Comparison of ENCODE assay signal across 20 cellular contexts in genomic region chr2:126720031-126720368, GRCh38.
DNase-seq lines count a peak whose midpoint lies in the region; ATAC-seq, FAIRE-seq and TF ChIP-seq lines count a peak whose summit lies in the region.
"Had no signal": no experiment of that assay in that cellular context is flagged by ENCODE, and none has a peak within 500 bp of the region (broad histone marks: within the 10 kb centered on the region; RNA-seq: fewer than 3 reads in every experiment).

No MANE protein-coding gene starts in this region.

- no peak overlapping the region for H3K9ac ChIP-seq in BLaER1 treated with 17β-estradiol and CSF1 and Interleukin-3, amounts not matched to agents 10 nM and 100 nM
- no peak overlapping the region for H3K9ac ChIP-seq in MM.1S (ENCODE audit: low read length)

- 59 to 79% (median 68%) methylated on average over 4 of the region's 4 CpGs for whole genome bisulfite sequencing in heart left ventricle, 4 donors

- no peaks in the 10 kb centered on the region for H3F3A ChIP-seq in MM.1S (ENCODE audit: insufficient read depth, low read length)

- H3K9me3 ChIP-seq in BLaER1 treated with 17β-estradiol and CSF1 and Interleukin-3, amounts not matched to agents 10 nM and 100 nM (replicated peaks in 1 of 11): peaks cover 6 to 18% (median 7%) of the 10 kb centered on the region in 11 experiments
- no peaks in the 10 kb centered on the region for H3K9me3 ChIP-seq in MM.1S (replicated peaks; ENCODE audit: insufficient read depth, low read length)
- H3K9me3 ChIP-seq in heart left ventricle: peaks cover 0 to 6% (median 2%) of the 10 kb centered on the region in 12 donors

- no peaks in the 10 kb centered on the region for H3K79me2 ChIP-seq in MM.1S (ENCODE audit: low read length)

- peaks cover 23 to 34% (median 29%) of the 10 kb centered on the region in 10 experiments for H3K4me1 ChIP-seq in BLaER1 treated with 17β-estradiol and CSF1 and Interleukin-3, amounts not matched to agents 10 nM and 100 nM
- H3K4me1 ChIP-seq in MM.1S (ENCODE audit: low read length) (peaks cover 16% of the 10 kb centered on the region), heart left ventricle (peaks cover 0 to 45% (median 21%) of the 10 kb centered on the region in 12 donors)

- TF ChIP-seq POLR2A in heart left ventricle (IDR thresholded peaks at IDR 0.05): no peak

- H2AFZ ChIP-seq in MM.1S (ENCODE audit: low read length): 0 out of 2 replicates have a peak overlapping the region, but pooled peaks have one; percentile 10

- no peak for FAIRE-seq in frontal cortex (lab: Jason Lieb, UNC)

- H3K4me2 ChIP-seq in BLaER1 treated with 17β-estradiol and CSF1 and Interleukin-3, amounts not matched to agents 10 nM and 100 nM: peak overlapping the region; percentile 58 to 90 (median 72)
- peak overlapping the region; percentile 44 for H3K4me2 ChIP-seq in MM.1S (ENCODE audit: low read depth, low read length)

- ATAC-seq in heart left ventricle (peak; percentile 21 to 63 (median 40)), HG02623 (IDR thresholded peaks at IDR 0.05; ENCODE audit: unreplicated experiment) (no peak)
- ATAC-seq: T-helper 17 cell had no signal

- no peaks in the 10 kb centered on the region for H4K20me1 ChIP-seq in BLaER1 treated with 17β-estradiol and CSF1 and Interleukin-3, amounts not matched to agents 10 nM and 100 nM
- H4K20me1 ChIP-seq in MM.1S (ENCODE audit: insufficient read depth, low read length): no peaks in the 10 kb centered on the region

- TF ChIP-seq CTCF in MM.1S (IDR thresholded peaks at IDR 0.05; ENCODE audit: low read length) (no peak), heart left ventricle (IDR thresholded peaks at IDR 0.05) (no peak)

- intact Hi-C loops in heart left ventricle (cut with DNase I): no loop called here

- H3K9me2 ChIP-seq in MM.1S (replicated peaks; ENCODE audit: insufficient read depth, low read length): no peaks in the 10 kb centered on the region

- no peak for DNase-seq in MM.1S
- no peak for DNase-seq in heart left ventricle
- peak; percentile 4 for DNase-seq in mucosa of gallbladder (ENCODE audit: low spot score)
- DNase-seq in frontal cortex (ENCODE audit: low spot score in 2 of 2): no peak
- DNase-seq in stimulated activated CD4-positive, alpha-beta T cell treated with anti-CD3 and anti-CD28 coated beads, Interleukin-15, amount 100 ng/mL, for 24 hours: no peak
- DNase-seq in activated CD4-positive, alpha-beta T cell treated with anti-CD3 and anti-CD28 coated beads for 4 hours: no peak
- DNase-seq: ACHN; activated B cell treated with CpG ODN at 0.5 μM for 24 hours; CD4-positive, alpha-beta T cell; glutamatergic neuron; H9; Karpas-422; mammary epithelial cell; NCI-H1105 treated with DMSO at 0.1 percent for 48 hours; NCI-H526 treated with DMSO at 0.1 percent for 48 hours; SHP77 treated with DMSO at 0.1 percent for 48 hours; stimulated activated naive CD4-positive, alpha-beta T cell; T-helper 17 cell had no signal

- H3K4me3 ChIP-seq in BLaER1 treated with 17β-estradiol and CSF1 and Interleukin-3, amounts not matched to agents 10 nM and 100 nM: no peak overlapping the region
- H3K4me3 ChIP-seq in MM.1S (ENCODE audit: low read length) (no peak overlapping the region), heart left ventricle (no peak overlapping the region)

- no peaks in the 10 kb centered on the region for H3K27me3 ChIP-seq in BLaER1 treated with 17β-estradiol and CSF1 and Interleukin-3, amounts not matched to agents 10 nM and 100 nM
- H3K27me3 ChIP-seq in MM.1S (replicated peaks; ENCODE audit: insufficient read depth, low read length): no peaks in the 10 kb centered on the region
- H3K27me3 ChIP-seq in heart left ventricle: no peaks in the 10 kb centered on the region

- peak overlapping the region in 2 of 11 experiments; percentile 13 to 42; a peak in 2 of 22 replicates for H3K27ac ChIP-seq in BLaER1 treated with 17β-estradiol and CSF1 and Interleukin-3, amounts not matched to agents 10 nM and 100 nM
- H3K27ac ChIP-seq in MM.1S (ENCODE audit: low read length) (no peak overlapping the region), heart left ventricle (peak overlapping the region in 9 of 12 donors; percentile 2 to 62 (median 46))

- no peaks in the 10 kb centered on the region for H3K36me3 ChIP-seq in BLaER1 treated with 17β-estradiol and CSF1 and Interleukin-3, amounts not matched to agents 10 nM and 100 nM
- no peaks in the 10 kb centered on the region for H3K36me3 ChIP-seq in MM.1S (replicated peaks; ENCODE audit: insufficient read depth, low read length)
- H3K36me3 ChIP-seq in heart left ventricle: no peaks in the 10 kb centered on the region
